In genomic region chr15:62503451-62503850, GRCh38 we compare ENCODE assay signal across 14 cellular contexts.
DNase-seq lines count a peak whose midpoint lies in the region; ATAC-seq, FAIRE-seq and TF ChIP-seq lines count a peak whose summit lies in the region.
"Had no signal": no experiment of that assay in that cellular context is flagged by ENCODE, and none has a peak within 500 bp of the region (broad histone marks: within the 10 kb centered on the region; RNA-seq: fewer than 3 reads in every experiment).

No MANE protein-coding gene starts in this region.

- peak; percentile 92 for FAIRE-seq in D721Med (lab: Jason Lieb, UNC)

- TF ChIP-seq CTCF in D721Med (IDR thresholded peaks at IDR 0.05; ENCODE audit: insufficient read depth, missing control alignments) (no peak), psoas muscle (IDR thresholded peaks at IDR 0.05) (no peak)

- peak in 1 of 4 donors; percentile 16 for ATAC-seq in psoas muscle
- ATAC-seq in activated CD4-positive, CD25-positive, alpha-beta regulatory T cell treated with anti-CD3 and anti-CD28 coated beads, Interleukin-2, amount 50 U/mL, for 24 hours: no peak
- no peak for ATAC-seq in HG03095 (IDR thresholded peaks at IDR 0.05; ENCODE audit: unreplicated experiment)
- ATAC-seq: activated CD8-positive, alpha-beta T cell treated with anti-CD3 and anti-CD28 coated beads, Interleukin-2, amount 10 ng/mL, durations not matched to agents 7 days and 5 days; activated naive CD4-positive, alpha-beta T cell treated with anti-CD3 and anti-CD28 coated beads, Interleukin-2, amount 50 U/mL, for 72 hours had no signal

- H3K36me3 ChIP-seq in MG63 (no peaks in the 10 kb centered on the region), psoas muscle (ENCODE audit: insufficient read depth in 1 of 2, low read depth in 1 of 2) (no peaks in the 10 kb centered on the region)

- peak; percentile 45 for DNase-seq in D721Med (ENCODE audit: insufficient read length, low spot score)
- peak; percentile 6 for DNase-seq in MG63
- peak; percentile 77 for DNase-seq in cerebellum (ENCODE audit: low spot score)
- DNase-seq in psoas muscle: peak in 1 of 2 donors; percentile 56
- no peak for DNase-seq in ecto neural progenitor cell (ENCODE audit: low spot score)
- DNase-seq in NCI-H146 treated with DMSO at 0.1 percent for 48 hours (lab: John Stamatoyannopoulos, UW; ENCODE audit: unreplicated experiment): no peak
- DNase-seq: activated CD8-positive, alpha-beta T cell treated with anti-CD3 and anti-CD28 coated beads, Interleukin-2, amount 10 ng/mL, durations not matched to agents 7 days and 5 days; DMS79; immature natural killer cell; NCI-H510A treated with DMSO at 0.1 percent for 48 hours; T-helper 1 cell had no signal

- H3K4me3 ChIP-seq in MG63 (no peak overlapping the region), psoas muscle (no peak overlapping the region)

- peaks cover 38% of the 10 kb centered on the region for H3K4me1 ChIP-seq in psoas muscle

- 23 to 41% (median 35%) methylated on average over 1 of the region's 1 CpG for WGBS in psoas muscle, 3 donors

- H3K27me3 ChIP-seq in MG63: no peaks in the 10 kb centered on the region
- H3K27me3 ChIP-seq in psoas muscle (ENCODE audit: insufficient read depth in 3 of 3, low read length in 2 of 3): no peaks in the 10 kb centered on the region

- H3K9me3 ChIP-seq in MG63: no peaks in the 10 kb centered on the region
- no peaks in the 10 kb centered on the region for H3K9me3 ChIP-seq in psoas muscle

- intact Hi-C loops in psoas muscle (cut with DNase I): no loop called here

- peak overlapping the region; percentile 44 for H3K27ac ChIP-seq in psoas muscle

Comparison
In these comparisons a context has a peak if more than half of its experiments do, and no peak if none do; other contexts are left out.
1. DNase-seq: peak in D721Med (single experiment), MG63 (single experiment) and cerebellum (single experiment); none in ecto neural progenitor cell (single experiment) and NCI-H146 treated with DMSO at 0.1 percent for 48 hours (single experiment).